22 cellular contexts compared by ENCODE assay signal in the genomic region with DNA sequence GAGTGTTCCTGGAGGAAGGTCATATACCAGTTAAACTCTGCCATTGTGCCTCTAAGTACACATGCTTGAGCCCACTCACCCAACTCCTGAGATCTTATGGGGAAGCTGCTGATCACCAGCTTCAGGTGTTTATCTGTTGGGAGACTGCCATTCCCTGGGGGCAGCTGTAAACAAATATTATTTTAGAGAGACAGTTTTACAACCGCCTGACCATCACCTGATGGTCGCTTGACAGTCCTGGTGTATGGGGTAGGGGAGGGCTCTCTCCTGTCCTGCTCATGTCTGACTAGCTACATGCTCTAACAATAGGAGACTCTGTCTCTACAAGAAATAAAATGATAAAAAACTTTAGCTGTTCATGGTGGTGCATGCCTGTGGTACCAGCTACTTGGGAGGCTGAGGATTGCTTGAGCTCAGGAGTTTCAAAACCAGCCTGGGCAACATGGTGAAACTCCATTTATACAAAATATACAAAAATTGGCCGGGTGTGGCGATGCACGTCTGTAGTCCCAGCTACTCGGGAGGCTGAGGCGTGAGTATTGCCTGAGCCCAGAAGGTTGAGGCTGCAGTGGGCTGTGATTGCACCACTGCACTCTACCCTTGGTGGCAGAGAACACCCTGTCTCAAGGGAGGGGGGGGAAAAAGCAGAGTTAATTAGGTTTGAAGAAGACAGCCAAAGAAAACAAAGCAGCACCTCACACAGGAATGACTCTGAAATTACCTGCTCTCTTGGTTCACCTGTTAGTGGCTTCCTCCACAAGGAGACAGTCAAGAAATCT.
DNase-seq lines count a peak whose midpoint lies in the region; ATAC-seq and TF ChIP-seq lines count a peak whose summit lies in the region.
"Had no signal": no experiment of that assay in that cellular context is flagged by ENCODE, and none has a peak within 500 bp of the region (broad histone marks: within the 10 kb centered on the region; RNA-seq: fewer than 3 reads in every experiment).

No MANE protein-coding gene starts in this region.

- no peaks in the 10 kb centered on the region for H3K9me3 ChIP-seq in HEK293 (ENCODE audit: control insufficient read depth, insufficient read depth, low read depth, low read length)
- no peaks in the 10 kb centered on the region for H3K9me3 ChIP-seq in Panc1 (ENCODE audit: control insufficient read depth, insufficient read depth, low read depth, low read length)
- no peaks in the 10 kb centered on the region for H3K9me3 ChIP-seq in mesenchymal stem cell (ENCODE audit: control insufficient read depth, low read length)
- no peaks in the 10 kb centered on the region for H3K9me3 ChIP-seq in subcutaneous abdominal adipose tissue (ENCODE audit: control insufficient read depth in 5 of 5, low read length in 5 of 5)
- H3K9me3 ChIP-seq: adrenal gland, testis had no signal

- H3K14ac ChIP-seq in mesenchymal stem cell (ENCODE audit: low read length in 2 of 2): peak overlapping the region in 1 of 2 experiments; percentile 81

- H3K27ac ChIP-seq in HEK293 (ENCODE audit: extremely low read depth, low read depth, low read length) (no peak overlapping the region), Panc1 (ENCODE audit: low read length) (peak overlapping the region; percentile 72), mesenchymal stem cell (ENCODE audit: low read length, poor library complexity, severe bottlenecking) (no peak overlapping the region), subcutaneous abdominal adipose tissue (ENCODE audit: low read depth, low read length) (peak overlapping the region; percentile 51)
- H3K27ac ChIP-seq: coronary artery had no signal

- peak overlapping the region; percentile 8 for H4K8ac ChIP-seq in mesenchymal stem cell (ENCODE audit: low read length)

- H3K4me3 ChIP-seq in HEK293 (ENCODE audit: low read depth, low read length) (no peak overlapping the region), Panc1 (ENCODE audit: low read depth in 2 of 2, low read length in 2 of 2) (no peak overlapping the region), mesenchymal stem cell (ENCODE audit: insufficient read depth in 1 of 2, low read depth in 1 of 2, low read length in 2 of 2) (no peak overlapping the region), subcutaneous abdominal adipose tissue (ENCODE audit: low read depth in 1 of 5, low read length in 5 of 5) (no peak overlapping the region)
- H3K4me3 ChIP-seq: adrenal gland, coronary artery, testis had no signal

- H3K27me3 ChIP-seq in Panc1 (ENCODE audit: control insufficient read depth, insufficient read depth, low read length) (no peaks in the 10 kb centered on the region), mesenchymal stem cell (ENCODE audit: control insufficient read depth in 1 of 2, insufficient read depth in 1 of 2, low read length in 2 of 2) (no peaks in the 10 kb centered on the region), subcutaneous abdominal adipose tissue (ENCODE audit: control insufficient read depth in 5 of 5, insufficient read depth in 4 of 5, low read length in 5 of 5) (no peaks in the 10 kb centered on the region)
- H3K27me3 ChIP-seq: adrenal gland, testis had no signal

- H2AK5ac ChIP-seq in mesenchymal stem cell (ENCODE audit: low read length, severe bottlenecking): no peak overlapping the region

- POLR2A ChIA-PET in HEK293 (lab: Yijun Ruan, JAX): no interaction called here
- POLR2A ChIA-PET in Panc1 (lab: Charles Lee): no interaction called here

- no peaks in the 10 kb centered on the region for H3K79me1 ChIP-seq in mesenchymal stem cell (replicated peaks; ENCODE audit: low read length, poor library complexity, severe bottlenecking)

- intact Hi-C loops in Panc1 (cut with micrococcal nuclease; ENCODE audit: unreplicated experiment): no loop called here

- no TSS peak for BruUV-seq in Panc1 (replicated peaks; lab: Mats Ljungman, UMichigan)

- H2BK12ac ChIP-seq in mesenchymal stem cell (ENCODE audit: low read length in 2 of 2): peak overlapping the region in 1 of 2 experiments; percentile 11

- 98% methylated on average over 6 of the region's 7 CpGs for WGBS in mesenchymal stem cell

- no peak overlapping the region for H2BK120ac ChIP-seq in mesenchymal stem cell (ENCODE audit: low read depth, low read length)

- no peak overlapping the region for H3K4ac ChIP-seq in mesenchymal stem cell (ENCODE audit: low read depth in 1 of 2, low read length in 2 of 2)

- H3K18ac ChIP-seq in mesenchymal stem cell (ENCODE audit: low read depth in 1 of 2, low read length in 2 of 2): peak overlapping the region in 1 of 2 experiments; percentile 74

- H3K36me3 ChIP-seq in HEK293 (ENCODE audit: control insufficient read depth in 2 of 2, insufficient read depth in 1 of 2, low read length in 2 of 2) (no peaks in the 10 kb centered on the region), Panc1 (ENCODE audit: control insufficient read depth, insufficient read depth, low read length) (no peaks in the 10 kb centered on the region), mesenchymal stem cell (ENCODE audit: control insufficient read depth in 1 of 2, insufficient read depth in 2 of 2, low read depth in 1 of 2, low read length in 2 of 2) (no peaks in the 10 kb centered on the region), subcutaneous abdominal adipose tissue (ENCODE audit: control insufficient read depth in 5 of 5, insufficient read depth in 5 of 5, low read length in 5 of 5) (peaks cover 0 to 7% (median 6%) of the 10 kb centered on the region in 5 donors)
- H3K36me3 ChIP-seq: adrenal gland had no signal

- no peak overlapping the region for H2AFZ ChIP-seq in mesenchymal stem cell (ENCODE audit: low read depth, low read length)

- CTCF ChIA-PET in HEK293 (lab: Yijun Ruan, JAX): no interaction called here
- CTCF ChIA-PET in Panc1 (lab: Charles Lee): interaction anchor here (1.1 kb wide), 1 partner anchor 14 kb away, joined by 3 read pairs; no protein-coding TSS in a partner anchor

- H3K9ac ChIP-seq in mesenchymal stem cell (ENCODE audit: low read length) (no peak overlapping the region), subcutaneous abdominal adipose tissue (ENCODE audit: low read length in 5 of 5) (no peak overlapping the region)

- in situ Hi-C loops in Panc1 (cut with HindIII; ENCODE audit: low pct_unique_long_range_greater_than_20kb, low sequenced_read_pairs): no loop called here

- H2BK15ac ChIP-seq in mesenchymal stem cell (ENCODE audit: low read depth, poor library complexity, severe bottlenecking): no peak overlapping the region

- H3K4me1 ChIP-seq in HEK293 (ENCODE audit: control insufficient read depth, insufficient read depth, low read length) (no peaks in the 10 kb centered on the region), Panc1 (ENCODE audit: control insufficient read depth, insufficient read depth, low read length) (peaks cover 85% of the 10 kb centered on the region), mesenchymal stem cell (ENCODE audit: control insufficient read depth, insufficient read depth, low read depth, low read length) (peaks cover 15% of the 10 kb centered on the region), subcutaneous abdominal adipose tissue (ENCODE audit: control insufficient read depth in 5 of 5, insufficient read depth in 5 of 5, low read length in 5 of 5) (peaks cover 12 to 65% (median 62%) of the 10 kb centered on the region in 5 donors)

- no peak for DNase-seq in Panc1 (ENCODE audit: low read depth, low spot score)
- no peak for DNase-seq in mesenchymal stem cell
- DNase-seq in NCI-H1436 treated with DMSO at 0.1 percent for 48 hours (lab: John Stamatoyannopoulos, UW): no peak
- DNase-seq in activated CD4-positive, alpha-beta T cell treated with anti-CD3 and anti-CD28 coated beads, Interleukin-2, amount 50 U/mL, for 1 hour: no peak
- DNase-seq in epidermal melanocyte (ENCODE audit: insufficient read length, low spot score): no peak
- DNase-seq: activated CD4-positive, alpha-beta T cell treated with anti-CD3 and anti-CD28 coated beads for 1 hour; activated CD8-positive, alpha-beta memory T cell treated with anti-CD3 and anti-CD28 coated beads for 24 hours; activated naive CD4-positive, alpha-beta T cell; activated T-cell treated with anti-CD3 and anti-CD28 coated beads, Interleukin-2, amount 50 U/mL, for 24 hours; adrenal gland; CD8-positive, alpha-beta memory T cell; DMS53; posterior cingulate gyrus; SHP77; stimulated activated CD4-positive, alpha-beta T cell treated with anti-CD3 and anti-CD28 coated beads, Interleukin-1b, Interleukin-23, amount 100 ng/mL, for 48 hours; testis had no signal

- no peak overlapping the region for H3K4me2 ChIP-seq in mesenchymal stem cell (ENCODE audit: low read length, poor library complexity, severe bottlenecking)

- no peak overlapping the region for H4K91ac ChIP-seq in mesenchymal stem cell (ENCODE audit: low read length)

- TF ChIP-seq CTCF in HEK293 (tag by site-specific recombination; IDR thresholded peaks at IDR 0.05): no peak
- no peak for TF ChIP-seq CTCF in Panc1 (IDR thresholded peaks at IDR 0.05)

- ATAC-seq in Panc1 (no peak), GM18870 (IDR thresholded peaks at IDR 0.05; ENCODE audit: unreplicated experiment) (no peak)
- ATAC-seq: natural killer cell treated with Interleukin-12 subunit alpha and Interleukin-12 subunit beta and Interleukin-15 and Interleukin-18, amount 100 ng/mL, for 72 hours; stimulated activated memory B cell treated with anti-CD40 and anti-IgM and Interleukin-4, amounts not matched to agents 10 μg/mL and 1 μg/mL and 100 μg/mL, for 72 hours had no signal

- no peak overlapping the region for H2BK5ac ChIP-seq in mesenchymal stem cell (ENCODE audit: low read depth, low read length, poor library complexity, severe bottlenecking)

- no peak overlapping the region for H3K23ac ChIP-seq in mesenchymal stem cell (ENCODE audit: low read length in 2 of 2)

TF ChIP-seq in HEK293, 187 proteins besides CTCF, POLR2A, EP300 and RAD21 (continues in another document):
- TF ChIP-seq ZXDB (tag by site-specific recombination; IDR thresholded peaks at IDR 0.05) (no peak), ZNF132 (tag by site-specific recombination; IDR thresholded peaks at IDR 0.05; ENCODE audit: borderline replicate concordance) (no peak), ZNF416 (tag by site-specific recombination; IDR thresholded peaks at IDR 0.05) (no peak), ZNF670 (tag by site-specific recombination; IDR thresholded peaks at IDR 0.05; ENCODE audit: low read depth) (no peak), ZNF366 (tag by site-specific recombination; conservative IDR thresholded peaks at IDR 0.05) (no peak), FEZF1 (tag by site-specific recombination; IDR thresholded peaks at IDR 0.05) (peak; percentile 20; the same call in 1 of the 2 replicates), ZNF473 (tag by site-specific recombination; IDR thresholded peaks at IDR 0.05) (no peak)

Comparison
In these comparisons a context has a peak if more than half of its experiments do, and no peak if none do; other contexts are left out.
1. H3K27ac ChIP-seq: peak in Panc1 (single experiment) and subcutaneous abdominal adipose tissue (single experiment); none in HEK293 (single experiment) and mesenchymal stem cell (single experiment).